In the genomic region with DNA sequence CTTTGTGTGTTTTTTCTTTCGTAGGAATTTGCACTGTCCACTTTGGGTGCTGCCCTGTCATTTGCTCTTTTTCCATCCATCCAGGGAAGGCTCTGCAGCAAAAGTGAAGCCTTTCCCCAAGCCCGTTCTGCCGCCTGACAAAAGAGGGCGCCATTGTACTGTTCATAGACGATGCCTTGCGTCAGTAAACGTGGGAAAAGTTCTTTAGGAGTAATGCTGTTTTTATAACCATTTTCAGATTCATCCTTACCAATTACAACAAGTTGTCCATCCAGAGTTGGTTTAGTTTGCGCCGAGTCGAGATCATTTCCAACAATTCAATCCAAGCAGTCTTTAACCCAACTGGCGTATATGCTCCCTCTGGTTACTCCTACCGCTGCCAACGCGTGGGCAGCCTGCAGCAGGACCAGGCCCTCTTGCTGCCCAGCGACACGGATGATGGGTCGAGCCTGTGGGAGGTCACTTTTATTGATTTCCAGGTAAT, we compare ENCODE assay signal across 8 cellular contexts. TPM values are rescaled to one million over a fixed set of nuclear protein-coding genes. Genes with fewer than 3 reads are reported as not detected.
DNase-seq lines count a peak whose midpoint lies in the region; ATAC-seq, FAIRE-seq and TF ChIP-seq lines count a peak whose summit lies in the region.

No MANE protein-coding gene starts in this region.

- H3K36me3 ChIP-seq in WERI-Rb-1 (no peaks in the 10 kb centered on the region), mucosa of descending colon (ENCODE audit: low read depth) (no peaks in the 10 kb centered on the region), transverse colon (no peaks in the 10 kb centered on the region)

- DNase-seq in GM12865 (ENCODE audit: low read depth) (peak; percentile 37), NCI-H187 treated with DMSO at 0.1 percent for 48 hours (lab: John Stamatoyannopoulos, UW) (peak; percentile 14), WERI-Rb-1 (peak; percentile 66), epidermal melanocyte (ENCODE audit: insufficient read length, low spot score) (peak; percentile 35), mucosa of descending colon (peak in 2 of 3 donors; percentile 73 to 74), transverse colon (peak; percentile 64)

- no peak for TF ChIP-seq EP300 in transverse colon (IDR thresholded peaks at IDR 0.05; ENCODE audit: low read depth)

- peak; percentile 75 for FAIRE-seq in A204.1 (lab: Jason Lieb, UNC)

- H3K27me3 ChIP-seq in WERI-Rb-1 (ENCODE audit: insufficient read depth, low read depth, severe bottlenecking), result no peaks in the 10 kb centered on the region
- no peaks in the 10 kb centered on the region for H3K27me3 ChIP-seq in transverse colon

- H3K27ac ChIP-seq in WERI-Rb-1 (no peak overlapping the region), transverse colon (peak overlapping the region in 2 of 4 donors; percentile 25 to 43)

- peaks cover 2% of the 10 kb centered on the region for H3K9me3 ChIP-seq in WERI-Rb-1 (ENCODE audit: severe bottlenecking)
- H3K9me3 ChIP-seq in mucosa of descending colon, result no peaks in the 10 kb centered on the region
- no peaks in the 10 kb centered on the region for H3K9me3 ChIP-seq in transverse colon

- no peaks in the 10 kb centered on the region for H3K4me1 ChIP-seq in mucosa of descending colon (ENCODE audit: low read depth)
- H3K4me1 ChIP-seq in transverse colon, result peaks cover 0 to 7% (median 2%) of the 10 kb centered on the region in 4 donors

- TF ChIP-seq CTCF in GM12865 (IDR thresholded peaks at IDR 0.05; ENCODE audit: insufficient read depth, low read depth, low read length, missing control alignments) (peak; percentile 49), WERI-Rb-1 (IDR thresholded peaks at IDR 0.05; ENCODE audit: low read depth, low read length) (peak; percentile 87), mucosa of descending colon (IDR thresholded peaks at IDR 0.05) (peak; percentile 65), transverse colon (IDR thresholded peaks at IDR 0.05) (peak; percentile 55 to 62 (median 56))

- H3K4me3 ChIP-seq in GM12865 (ENCODE audit: low read depth, low read length), result no peak overlapping the region
- H3K4me3 ChIP-seq in WERI-Rb-1 (ENCODE audit: low read depth, low read length), result no peak overlapping the region
- H3K4me3 ChIP-seq in mucosa of descending colon, result no peak overlapping the region
- H3K4me3 ChIP-seq in transverse colon, result no peak overlapping the region

- no peak for TF ChIP-seq POLR2A in transverse colon (IDR thresholded peaks at IDR 0.05)

- 15 to 38% methylated on average over 9 to 17 of the region's 17 CpGs for WGBS in transverse colon (ENCODE audit: low coverage in 1 of 2), 2 donors

- in situ Hi-C loops in transverse colon (cut with MboI; ENCODE audit: low pct_ligation_motif_present in 1 of 4, low pct_unique_long_range_greater_than_20kb in 1 of 4, low sequenced_read_pairs in 3 of 4), result no loop called here

- peak; percentile 80 for ATAC-seq in mucosa of descending colon
- no peak for ATAC-seq in HG02840 (IDR thresholded peaks at IDR 0.05; ENCODE audit: low FRiP score, unreplicated experiment)

- intact Hi-C loops in mucosa of descending colon (cut with DNase I, micrococcal nuclease), result no loop called here
- intact Hi-C loops in transverse colon (cut with DNase I; ENCODE audit: low total_unique reads), result no loop called here

RNA-seq across cellular contexts. Expression of gene RPS23, which starts 34.3 kb away (rescaled TPM):
- total RNA-seq in mucosa of descending colon (1,000 to 10,000 TPM; 1,146 to 1,498 (median 1,222) TPM), transverse colon (1,000 to 10,000 TPM in 2 of 4 donors, 100 to 1,000 TPM in 2; 482 to 1,766 (median 1,102) TPM)

Comparison
In these comparisons a context has a peak if more than half of its experiments do, and no peak if none do; other contexts are left out.
1. DNase-seq: peak in every context shown above with its lines; median percentile 74 in mucosa of descending colon; 66 in WERI-Rb-1; 64 in transverse colon; 37 in GM12865; 35 in epidermal melanocyte; 14 in NCI-H187 treated with DMSO at 0.1 percent for 48 hours.